ENCODE assay signal across 9 cellular contexts in the genomic region with DNA sequence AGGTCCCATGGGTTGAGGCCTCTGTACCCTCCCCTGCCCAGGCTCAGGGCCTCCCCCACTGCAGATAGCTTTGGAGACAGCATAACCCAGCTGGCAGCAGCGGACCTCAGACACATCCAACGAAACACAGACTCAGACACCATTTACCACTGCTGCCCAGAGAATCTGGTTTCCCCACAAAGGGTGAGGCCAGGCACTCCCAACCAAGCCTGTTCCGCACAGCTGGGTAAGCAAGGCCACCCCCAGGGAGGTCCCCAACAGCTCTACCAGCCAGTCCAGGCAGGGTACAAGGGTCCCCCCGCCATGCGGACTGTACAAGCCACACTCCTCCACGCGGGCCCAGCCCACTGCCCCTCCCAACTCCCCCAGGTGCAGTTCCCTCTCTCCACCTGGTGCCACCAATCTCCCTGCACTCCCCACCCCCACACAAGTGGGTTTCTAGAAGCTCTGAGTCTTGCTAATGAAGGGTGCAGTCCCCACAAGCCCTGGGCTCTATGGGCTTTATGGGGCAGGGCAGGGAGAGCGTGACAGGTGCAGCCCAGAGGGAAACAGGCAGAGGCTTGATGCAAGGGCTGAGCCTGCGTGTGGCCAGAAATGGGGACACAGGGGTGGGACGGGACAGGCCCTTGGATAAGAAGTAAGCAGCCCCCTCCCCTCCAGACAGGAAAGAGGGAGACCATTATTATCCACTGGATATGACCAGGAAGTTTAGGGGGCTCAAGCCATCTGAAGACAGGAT. TPM values are rescaled to one million over a fixed set of nuclear protein-coding genes. Genes with fewer than 3 reads are reported as not detected.
A peak's percentile ranks its signal among the peaks of the same experiment; 100 is the strongest.
DNase-seq lines count a peak whose midpoint lies in the region; ATAC-seq and TF ChIP-seq lines count a peak whose summit lies in the region.
"Had no signal": no experiment of that assay in that cellular context is flagged by ENCODE, and none has a peak within 500 bp of the region (broad histone marks: within the 10 kb centered on the region; RNA-seq: fewer than 3 reads in every experiment).

No MANE protein-coding gene starts in this region.

- H3K4ac ChIP-seq in mesendoderm (ENCODE audit: low read depth, low read length), result no peak overlapping the region

- H3K27me3 ChIP-seq in gastroesophageal sphincter (no peaks in the 10 kb centered on the region), mesendoderm (ENCODE audit: insufficient read depth, low read length, poor library complexity) (no peaks in the 10 kb centered on the region)

- peaks cover 66 to 93% of the 10 kb centered on the region in 2 donors for H3K4me1 Mint-ChIP-seq in stimulated activated naive B cell treated with anti-CD40 and anti-IgM and Interleukin-4, amounts not matched to agents 10 μg/mL and 1 μg/mL and 100 μg/mL, for 72 hours

- no peak overlapping the region for H4K5ac ChIP-seq in mesendoderm (ENCODE audit: low read length)

- WGBS in gastroesophageal sphincter (ENCODE audit: low coverage in 1 of 2), 2 donors, result 60 to 80% methylated on average over 2 of the region's 10 CpGs
- WGBS in mesendoderm (ENCODE audit: extremely low coverage, insufficient coverage, low lambda C conversion rate), result no CpG with 5 or more reads among the region's 10 CpGs

- H3K4me3 Mint-ChIP-seq in stimulated activated naive B cell treated with anti-CD40 and anti-IgM and Interleukin-4, amounts not matched to agents 10 μg/mL and 1 μg/mL and 100 μg/mL, for 72 hours, result peak overlapping the region; percentile 83 to 84

- no peaks in the 10 kb centered on the region for H3K9me3 Mint-ChIP-seq in stimulated activated naive B cell treated with anti-CD40 and anti-IgM and Interleukin-4, amounts not matched to agents 10 μg/mL and 1 μg/mL and 100 μg/mL, for 72 hours

- peak in 1 of 2 donors; percentile 1 for TF ChIP-seq POLR2A in gastroesophageal sphincter (IDR thresholded peaks at IDR 0.05)

- H3K4me3 ChIP-seq in gastroesophageal sphincter (peak overlapping the region in 1 of 2 donors; percentile 14), mesendoderm (ENCODE audit: low read length) (no peak overlapping the region)

- no peak overlapping the region for H3K4me2 ChIP-seq in mesendoderm (ENCODE audit: low read length)

- H3K79me1 ChIP-seq in mesendoderm (ENCODE audit: low read length), result no peaks in the 10 kb centered on the region

- peaks cover 0 to 27% (median 4%) of the 10 kb centered on the region in 3 donors for H3K4me1 ChIP-seq in gastroesophageal sphincter
- H3K4me1 ChIP-seq in mesendoderm (ENCODE audit: control insufficient read depth, low read depth, low read length), result peaks cover 5% of the 10 kb centered on the region

- no peaks in the 10 kb centered on the region for H3K36me3 ChIP-seq in gastroesophageal sphincter
- H3K36me3 ChIP-seq in mesendoderm (ENCODE audit: control insufficient read depth, insufficient read depth, low read length), result no peaks in the 10 kb centered on the region

- H3K27ac ChIP-seq in gastroesophageal sphincter (peak overlapping the region in 3 of 4 donors; percentile 60 to 77 (median 63)), mesendoderm (ENCODE audit: low read depth, low read length) (no peak overlapping the region)

- H3K56ac ChIP-seq in mesendoderm (ENCODE audit: low read length), result no peak overlapping the region

- no peak overlapping the region for H3K9ac ChIP-seq in mesendoderm (ENCODE audit: low read length)

- H3K36me3 Mint-ChIP-seq in stimulated activated naive B cell treated with anti-CD40 and anti-IgM and Interleukin-4, amounts not matched to agents 10 μg/mL and 1 μg/mL and 100 μg/mL, for 72 hours, result peaks cover 12 to 20% of the 10 kb centered on the region in 2 donors

- no peak overlapping the region for H2BK5ac ChIP-seq in mesendoderm (ENCODE audit: low read length)

- no peak overlapping the region for H4K8ac ChIP-seq in mesendoderm (ENCODE audit: low read depth, low read length)

- no peak overlapping the region for H2BK15ac ChIP-seq in mesendoderm (replicated peaks; ENCODE audit: low read depth)

- TF ChIP-seq CTCF in gastroesophageal sphincter (IDR thresholded peaks at IDR 0.05), result no peak

- H2AK5ac ChIP-seq in mesendoderm (ENCODE audit: low read length), result no peak overlapping the region

- no peaks in the 10 kb centered on the region for H3K9me3 ChIP-seq in gastroesophageal sphincter

- H2BK120ac ChIP-seq in mesendoderm (ENCODE audit: low read depth, low read length), result no peak overlapping the region

- H3K79me2 ChIP-seq in mesendoderm (ENCODE audit: control insufficient read depth, insufficient read depth, low read length), result no peaks in the 10 kb centered on the region

- no peak for TF ChIP-seq EP300 in gastroesophageal sphincter (IDR thresholded peaks at IDR 0.05)

- H3K18ac ChIP-seq in mesendoderm (ENCODE audit: low read length), result no peak overlapping the region

- no peak overlapping the region for H3K23ac ChIP-seq in mesendoderm (ENCODE audit: low read length)

- H3K27me3 Mint-ChIP-seq in stimulated activated naive B cell treated with anti-CD40 and anti-IgM and Interleukin-4, amounts not matched to agents 10 μg/mL and 1 μg/mL and 100 μg/mL, for 72 hours, result no peaks in the 10 kb centered on the region

- H3K27ac Mint-ChIP-seq in stimulated activated naive B cell treated with anti-CD40 and anti-IgM and Interleukin-4, amounts not matched to agents 10 μg/mL and 1 μg/mL and 100 μg/mL, for 72 hours, result peak overlapping the region; percentile 97

- ATAC-seq in GM18870 (IDR thresholded peaks at IDR 0.05; ENCODE audit: unreplicated experiment) (peak; percentile 33), HG02642 (IDR thresholded peaks at IDR 0.05; ENCODE audit: poor library complexity, unreplicated experiment) (peak; percentile 46), gastroesophageal sphincter (no peak)
- peak; percentile 75 to 76 for ATAC-seq in stimulated activated naive B cell treated with anti-CD40 and anti-IgM and Interleukin-4, amounts not matched to agents 10 μg/mL and 1 μg/mL and 100 μg/mL, for 72 hours (replicated peaks)

- DNase-seq in RPMI8226 (peak; percentile 89), mesendoderm (no peak), NCI-H345 treated with DMSO at 0.1 percent for 48 hours (lab: John Stamatoyannopoulos, UW; ENCODE audit: unreplicated experiment) (no peak), OCI-M2 (lab: John Stamatoyannopoulos, UW; ENCODE audit: unreplicated experiment) (no peak)
- DNase-seq in stimulated activated naive B cell treated with anti-CD40 and anti-IgM and Interleukin-4, amounts not matched to agents 10 μg/mL and 1 μg/mL and 100 μg/mL, for 72 hours, result peak; percentile 80

RNA-seq across cellular contexts. Expression of a gene that starts 8.8 kb away (rescaled TPM):
- 10 to 100 TPM in 1 of 4 donors, 1 to 10 TPM in 3; 7.3 to 20.5 (median 8.5) TPM for total RNA-seq in gastroesophageal sphincter
- 12.3 TPM for polyA plus RNA-seq in mesendoderm (2013, experiment 1 of 2)
- 11.8 TPM for polyA plus RNA-seq in mesendoderm (2013, experiment 2 of 2)

RNA-seq across cellular contexts. Expression of a gene that starts 25.0 kb away (rescaled TPM):
- not detected for total RNA-seq in gastroesophageal sphincter
- polyA plus RNA-seq in mesendoderm (2013, experiment 1 of 2), result 0.15 TPM
- polyA plus RNA-seq in mesendoderm (2013, experiment 2 of 2), result 0.14 TPM
- total RNA-seq: kidney epithelial cell had no signal

RNA-seq across cellular contexts. Expression of a gene that starts 39.5 kb away (rescaled TPM):
- 10 to 100 TPM; 13.0 to 19.8 (median 15.2) TPM for total RNA-seq in gastroesophageal sphincter
- 21.4 TPM for polyA plus RNA-seq in mesendoderm (2013, experiment 1 of 2)
- polyA plus RNA-seq in mesendoderm (2013, experiment 2 of 2), result 21.3 TPM

RNA-seq across cellular contexts. Expression of a gene that starts 45.1 kb away (rescaled TPM):
- 10 to 100 TPM; 12.6 to 23.2 (median 18.8) TPM for total RNA-seq in gastroesophageal sphincter
- 0.88 TPM for polyA plus RNA-seq in mesendoderm (2013, experiment 1 of 2)
- polyA plus RNA-seq in mesendoderm (2013, experiment 2 of 2), result 0.88 TPM

RNA-seq across cellular contexts. Expression of a gene that starts 47.4 kb away (rescaled TPM):
- total RNA-seq in gastroesophageal sphincter, result 10 to 100 TPM in 1 of 4 donors, 1 to 10 TPM in 2, under 1 TPM in 1; 0.57 to 11.2 (median 2.3) TPM
- polyA plus RNA-seq in mesendoderm (2013, experiment 1 of 2), result 0.59 TPM
- polyA plus RNA-seq in mesendoderm (2013, experiment 2 of 2), result 0.55 TPM
- total RNA-seq: kidney epithelial cell had no signal

Comparison
In these comparisons a context has a peak if more than half of its experiments do, and no peak if none do; other contexts are left out.
1. DNase-seq: peak in RPMI8226 (single experiment) and stimulated activated naive B cell treated with anti-CD40 and anti-IgM and Interleukin-4, amounts not matched to agents 10 μg/mL and 1 μg/mL and 100 μg/mL, for 72 hours (single experiment); none in mesendoderm (single experiment), NCI-H345 treated with DMSO at 0.1 percent for 48 hours (single experiment) and OCI-M2 (single experiment).